ENCODE assay signal across 8 cellular contexts in genomic region chr2:111413950-111414349, GRCh38.
DNase-seq lines count a peak whose midpoint lies in the region; ATAC-seq, FAIRE-seq and TF ChIP-seq lines count a peak whose summit lies in the region.
"Not testable (repeated sequence)": the region's sequence is repeated elsewhere in the genome, so short reads cannot be mapped to it uniquely, and the experiment has no call there.

No MANE protein-coding gene starts in this region.

- H3K9ac ChIP-seq in K562 (ENCODE audit: insufficient read depth in 1 of 2, low read depth in 2 of 2, low read length in 2 of 2); mesendoderm (ENCODE audit: low read length); trophoblast cell (ENCODE audit: low read length): not testable (repeated sequence)

- peak; percentile 56 to 77 for DNase-seq in Caco-2
- DNase-seq in activated CD4-positive, alpha-beta T cell treated with anti-CD3 and anti-CD28 coated beads, Interleukin-2, amount 10 ng/mL, durations not matched to agents 24 days and 14 days = not testable (repeated sequence)
- peak in 1 of 4 experiments; percentile 42 for DNase-seq in K562 (ENCODE audit: extremely low read depth in 1 of 4, low spot score in 3 of 4)
- DNase-seq in islet precursor cell = peak; percentile 83
- DNase-seq in mesendoderm = peak; percentile 18
- peak in 1 of 2 donors; percentile 37 for DNase-seq in trophoblast cell
- DNase-seq in thyroid gland = peak; percentile 39

- H3K4ac ChIP-seq in mesendoderm (ENCODE audit: low read depth, low read length); trophoblast cell (ENCODE audit: low read depth, low read length): not testable (repeated sequence)

- in situ Hi-C loops in K562 (cut with MboI) = not testable (repeated sequence)

- H2AFZ ChIP-seq in K562 (ENCODE audit: low read depth, low read length); trophoblast cell (ENCODE audit: insufficient read depth, low read length, poor library complexity): not testable (repeated sequence)

- not testable (repeated sequence) for H3K36me3 Mint-ChIP-seq in Caco-2 (ENCODE audit: insufficient read depth, unreplicated experiment); activated CD4-positive, alpha-beta T cell treated with anti-CD3 and anti-CD28 coated beads, Interleukin-2, amount 10 ng/mL, durations not matched to agents 24 days and 14 days (ENCODE audit: low read depth)

- FAIRE-seq in K562 (lab: Jason Lieb, UNC) = not testable (repeated sequence)

- H3K27ac Mint-ChIP-seq in Caco-2 (ENCODE audit: unreplicated experiment) = not testable (repeated sequence)
- H3K27ac Mint-ChIP-seq in activated CD4-positive, alpha-beta T cell treated with anti-CD3 and anti-CD28 coated beads, Interleukin-2, amount 10 ng/mL, durations not matched to agents 24 days and 14 days = peak overlapping the region; percentile 51

- H3K9me3 Mint-ChIP-seq in Caco-2 (ENCODE audit: unreplicated experiment); activated CD4-positive, alpha-beta T cell treated with anti-CD3 and anti-CD28 coated beads, Interleukin-2, amount 10 ng/mL, durations not matched to agents 24 days and 14 days: not testable (repeated sequence)

- peaks cover 38% of the 10 kb centered on the region for H3K79me2 ChIP-seq in K562 (ENCODE audit: control insufficient read depth, insufficient read depth, low read length)
- H3K79me2 ChIP-seq in mesendoderm (ENCODE audit: control insufficient read depth, insufficient read depth, low read length); trophoblast cell (ENCODE audit: control insufficient read depth, insufficient read depth, low read length, poor library complexity): not testable (repeated sequence)

- H2BK5ac ChIP-seq in mesendoderm (ENCODE audit: low read length); trophoblast cell (ENCODE audit: low read depth, low read length, poor library complexity): not testable (repeated sequence)

- not testable (repeated sequence) for H3K4me1 ChIP-seq in Caco-2; mesendoderm (ENCODE audit: control insufficient read depth, low read depth, low read length); trophoblast cell (ENCODE audit: control insufficient read depth in 1 of 2, insufficient read depth in 2 of 2, low read length in 2 of 2); thyroid gland
- H3K4me1 ChIP-seq in K562 (replicated peaks in 1 of 2; ENCODE audit: control insufficient read depth in 2 of 2, insufficient read depth in 2 of 2, low read length in 2 of 2) = peaks cover 0 to 13% of the 10 kb centered on the region in 2 experiments; a peak in 3 of 5 replicates

- H4K12ac ChIP-seq in trophoblast cell (ENCODE audit: low read depth, low read length) = not testable (repeated sequence)

- not testable (repeated sequence) for H4K20me1 ChIP-seq in K562 (replicated peaks; ENCODE audit: control insufficient read depth, insufficient read depth, low read length)

- not testable (repeated sequence) for H3K36me3 ChIP-seq in Caco-2 (ENCODE audit: control insufficient read depth, insufficient read depth, low read length); KOPT-K1 (ENCODE audit: insufficient read depth, low read length); K562 (ENCODE audit: control insufficient read depth, insufficient read depth, low read length); mesendoderm (ENCODE audit: control insufficient read depth, insufficient read depth, low read length); trophoblast cell (ENCODE audit: control insufficient read depth in 1 of 2, insufficient read depth in 2 of 2, low read length in 2 of 2); thyroid gland

- H4K91ac ChIP-seq in trophoblast cell (ENCODE audit: low read depth, low read length) = not testable (repeated sequence)

- TF ChIP-seq CTCF in Caco-2 (IDR thresholded peaks at IDR 0.05; ENCODE audit: insufficient read depth in 1 of 2, low read depth in 1 of 2, low read length in 1 of 2, severe bottlenecking in 1 of 2, unreplicated experiment in 1 of 2); K562 (IDR thresholded peaks at IDR 0.05 in 2 of 3, conservative IDR thresholded peaks at IDR 0.05 in 1 of 3; ENCODE audit: insufficient read depth in 2 of 3, low read depth in 1 of 3, low read length in 3 of 3); thyroid gland (IDR thresholded peaks at IDR 0.05): not testable (repeated sequence)

- H4K5ac ChIP-seq in mesendoderm (ENCODE audit: low read length) = not testable (repeated sequence)

- not testable (repeated sequence) for H2AK5ac ChIP-seq in mesendoderm (ENCODE audit: low read length); trophoblast cell (ENCODE audit: low read length)

- H2BK12ac ChIP-seq in trophoblast cell (ENCODE audit: low read length) = not testable (repeated sequence)

- H3K27me3 ChIP-seq in Caco-2 (replicated peaks; ENCODE audit: control insufficient read depth, insufficient read depth, low read length); K562 (ENCODE audit: control insufficient read depth in 2 of 2, insufficient read depth in 2 of 2, low read length in 2 of 2); mesendoderm (ENCODE audit: insufficient read depth, low read length, poor library complexity); trophoblast cell (ENCODE audit: insufficient read depth, low read length); thyroid gland: not testable (repeated sequence)

- not testable (repeated sequence) for H3K27me3 Mint-ChIP-seq in Caco-2 (ENCODE audit: insufficient read depth, unreplicated experiment); activated CD4-positive, alpha-beta T cell treated with anti-CD3 and anti-CD28 coated beads, Interleukin-2, amount 10 ng/mL, durations not matched to agents 24 days and 14 days

- not testable (repeated sequence) for H3K9me1 ChIP-seq in K562 (ENCODE audit: control insufficient read depth, insufficient read depth, low read length)

- POLR2A ChIA-PET in Caco-2 (lab: Charles Lee); K562 (lab: Yijun Ruan, JAX): not testable (repeated sequence)

- ATAC-seq in K562 = peak; percentile 40

- not testable (repeated sequence) for H3K4me3 ChIP-seq in Caco-2 (ENCODE audit: low read depth, low read length); K562; mesendoderm (ENCODE audit: low read length); trophoblast cell (ENCODE audit: low read depth, low read length); thyroid gland (replicated peaks in 1 of 3)

- not testable (repeated sequence) for BruUV-seq in Caco-2 (replicated peaks; lab: Mats Ljungman, UMichigan); K562 (replicated peaks; lab: Mats Ljungman, UMichigan)

- WGBS in K562 (ENCODE audit: insufficient coverage, low coverage, missing lambda C conversion rate) = 26% methylated on average over 4 of the region's 5 CpGs
- no CpG with 5 or more reads among the region's 5 CpGs for WGBS in mesendoderm (ENCODE audit: extremely low coverage, insufficient coverage, low lambda C conversion rate)
- WGBS in trophoblast cell (ENCODE audit: extremely low coverage, insufficient coverage, insufficient read length) = no CpG with 5 or more reads among the region's 5 CpGs
- 68 to 75% methylated on average over 4 to 5 of the region's 5 CpGs for WGBS in thyroid gland, 2 donors

- intact Hi-C loops in Caco-2 (cut with micrococcal nuclease; ENCODE audit: unreplicated experiment); activated CD4-positive, alpha-beta T cell treated with anti-CD3 and anti-CD28 coated beads, Interleukin-2, amount 10 ng/mL, durations not matched to agents 24 days and 14 days (cut with micrococcal nuclease); K562 (cut with micrococcal nuclease); thyroid gland (cut with DNase I): not testable (repeated sequence)

- TF ChIP-seq RAD21 in K562 (CRISPR knock-in tag; conservative IDR thresholded peaks at IDR 0.05 in 1 of 2, IDR thresholded peaks at IDR 0.05 in 1 of 2) = not testable (repeated sequence)

- CTCF ChIA-PET in Caco-2 (lab: Charles Lee); K562 (lab: Yijun Ruan, JAX; ENCODE audit: low intra/inter-chr PET ratio): not testable (repeated sequence)

- TF ChIP-seq EP300 in K562 (IDR thresholded peaks at IDR 0.05; ENCODE audit: low read length) = not testable (repeated sequence)

- H3K14ac ChIP-seq in trophoblast cell (ENCODE audit: low read length) = not testable (repeated sequence)

- not testable (repeated sequence) for H3K18ac ChIP-seq in mesendoderm (ENCODE audit: low read length); trophoblast cell (ENCODE audit: low read length)

- not testable (repeated sequence) for H3K56ac ChIP-seq in mesendoderm (ENCODE audit: low read length)

- H3K4me2 ChIP-seq in K562 (ENCODE audit: insufficient read depth, low read length); mesendoderm (ENCODE audit: low read length); trophoblast cell (ENCODE audit: low read length): not testable (repeated sequence)

- not testable (repeated sequence) for H2BK120ac ChIP-seq in mesendoderm (ENCODE audit: low read depth, low read length); trophoblast cell (ENCODE audit: insufficient read depth, low read length, poor library complexity)

- H4K8ac ChIP-seq in mesendoderm (ENCODE audit: low read depth, low read length); trophoblast cell (ENCODE audit: low read depth, low read length): not testable (repeated sequence)

- not testable (repeated sequence) for H3K79me1 ChIP-seq in mesendoderm (ENCODE audit: low read length); trophoblast cell (ENCODE audit: low read length)

- H2BK15ac ChIP-seq in mesendoderm (replicated peaks; ENCODE audit: low read depth) = not testable (repeated sequence)

- not testable (repeated sequence) for H3K9me3 ChIP-seq in Caco-2; KOPT-K1 (ENCODE audit: insufficient read depth, low read length, poor library complexity, severe bottlenecking); K562 (replicated peaks; ENCODE audit: control insufficient read depth, insufficient read depth, low read depth, low read length); trophoblast cell (ENCODE audit: insufficient read depth, low read depth, low read length); thyroid gland

- not testable (repeated sequence) for H3K4me1 Mint-ChIP-seq in Caco-2 (ENCODE audit: low read depth, unreplicated experiment)
- peaks cover 19% of the 10 kb centered on the region for H3K4me1 Mint-ChIP-seq in activated CD4-positive, alpha-beta T cell treated with anti-CD3 and anti-CD28 coated beads, Interleukin-2, amount 10 ng/mL, durations not matched to agents 24 days and 14 days

- H3K4me3 Mint-ChIP-seq in Caco-2 (ENCODE audit: unreplicated experiment); activated CD4-positive, alpha-beta T cell treated with anti-CD3 and anti-CD28 coated beads, Interleukin-2, amount 10 ng/mL, durations not matched to agents 24 days and 14 days: not testable (repeated sequence)

- not testable (repeated sequence) for H3K23ac ChIP-seq in mesendoderm (ENCODE audit: low read length); trophoblast cell (ENCODE audit: low read length)

- not testable (repeated sequence) for TF ChIP-seq POLR2A in K562 (conservative IDR thresholded peaks at IDR 0.05); thyroid gland (IDR thresholded peaks at IDR 0.05)

- H3K27ac ChIP-seq in KOPT-K1 (ENCODE audit: low read depth, low read length, poor library complexity, severe bottlenecking) (peak overlapping the region; percentile 36), K562 (ENCODE audit: extremely low read depth, low read depth, low read length) (0 out of 3 replicates have a peak overlapping the region, but pooled peaks have one; percentile 8), trophoblast cell (ENCODE audit: low read depth, low read length) (peak overlapping the region; percentile 47)
- H3K27ac ChIP-seq in mesendoderm (ENCODE audit: low read depth, low read length); thyroid gland: not testable (repeated sequence)
